In the genomic region with DNA sequence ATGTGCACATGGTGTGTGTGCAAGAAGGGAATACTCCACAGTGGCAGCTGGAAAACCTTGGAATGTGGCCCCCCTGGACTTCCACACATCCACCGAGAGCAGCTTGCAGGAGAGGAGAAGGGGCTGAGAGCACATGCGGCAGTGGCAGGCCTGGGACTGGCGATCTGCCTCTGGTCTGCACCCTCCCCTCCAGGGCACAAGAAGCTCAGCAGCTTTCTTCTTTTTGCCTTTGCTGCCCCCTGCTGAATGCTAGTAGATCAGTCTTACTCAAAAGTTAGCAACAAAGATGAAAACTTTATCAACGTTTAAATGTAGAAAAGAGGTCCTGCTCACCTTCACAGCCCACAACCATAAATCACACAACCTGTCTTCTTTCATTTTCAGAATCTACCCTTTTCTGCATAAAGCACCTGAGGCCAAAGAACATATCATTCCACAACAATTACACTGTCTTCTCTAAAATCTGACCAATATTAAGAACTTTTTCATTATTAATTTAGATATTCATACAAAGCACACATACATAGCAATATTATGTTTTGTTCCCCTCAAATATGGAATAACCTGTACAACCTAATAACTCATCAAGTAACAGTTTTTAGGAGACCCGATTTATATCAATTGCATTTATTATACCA, we compare ENCODE assay signal across 2 cellular contexts.
A peak's percentile ranks its signal among the peaks of the same experiment; 100 is the strongest.
TF ChIP-seq lines count a peak whose summit lies in the region.

No MANE protein-coding gene starts in this region.

TF ChIP-seq in HCT116, 20 proteins besides CTCF, POLR2A, EP300 and RAD21:
- no peak for TF ChIP-seq ZFX (IDR thresholded peaks at IDR 0.05)
- no peak for TF ChIP-seq ZNF274 (IDR thresholded peaks at IDR 0.05; ENCODE audit: low read depth, low read length)
- TF ChIP-seq YY1 (IDR thresholded peaks at IDR 0.05; ENCODE audit: extremely low read depth, insufficient replicate concordance, low read depth, low read length), result no peak
- no peak for TF ChIP-seq SIN3A (IDR thresholded peaks at IDR 0.05; ENCODE audit: low read depth)

TF ChIP-seq in K562, 482 proteins besides CTCF, POLR2A, EP300 and RAD21:
- TF ChIP-seq HNRNPLL (IDR thresholded peaks at IDR 0.05; ENCODE audit: low read depth, low read length, poor library complexity, severe bottlenecking) (no peak), MCM2 (IDR thresholded peaks at IDR 0.05; ENCODE audit: low read depth) (no peak), TAF9B (IDR thresholded peaks at IDR 0.05; ENCODE audit: partially characterized antibody) (no peak), ARNT (IDR thresholded peaks at IDR 0.05) (no peak), ZNF668 (CRISPR knock-in tag; IDR thresholded peaks at IDR 0.05) (no peak), RAD51 (IDR thresholded peaks at IDR 0.05; ENCODE audit: borderline replicate concordance, low read depth) (no peak), CREB1 (IDR thresholded peaks at IDR 0.05) (no peak), CREB1 (CRISPR knock-in tag; IDR thresholded peaks at IDR 0.05) (no peak), LEF1 (IDR thresholded peaks at IDR 0.05) (no peak), HDAC8 (tag; IDR thresholded peaks at IDR 0.05) (no peak), ZNF778 (CRISPR knock-in tag; IDR thresholded peaks at IDR 0.05) (no peak), HDAC1 (IDR thresholded peaks at IDR 0.05) (no peak), RFX5 (IDR thresholded peaks at IDR 0.05; ENCODE audit: low read depth, low read length) (no peak), ZFX (CRISPR knock-in tag; IDR thresholded peaks at IDR 0.05) (no peak), E2F3 (CRISPR knock-in tag; IDR thresholded peaks at IDR 0.05) (no peak), ARID2 (IDR thresholded peaks at IDR 0.05) (no peak), DMBX1 (CRISPR knock-in tag; IDR thresholded peaks at IDR 0.05; ENCODE audit: borderline replicate concordance) (no peak), BHLHE40 (IDR thresholded peaks at IDR 0.05; ENCODE audit: low read length) (0 out of 2 replicates have a peak, but pooled peaks have one; percentile 28), NUFIP1 (IDR thresholded peaks at IDR 0.05; ENCODE audit: partially characterized antibody) (no peak), ZNF766 (CRISPR knock-in tag; conservative IDR thresholded peaks at IDR 0.05) (no peak), ZNF644 (tag; IDR thresholded peaks at IDR 0.05; ENCODE audit: low read depth) (no peak), ZFP36 (IDR thresholded peaks at IDR 0.05; ENCODE audit: low read depth, low read length, partially characterized antibody) (no peak), SRSF3 (IDR thresholded peaks at IDR 0.05; ENCODE audit: insufficient read depth, low read length) (no peak), ETV1 (tag; conservative IDR thresholded peaks at IDR 0.05; ENCODE audit: low read depth) (no peak), ZNF253 (CRISPR knock-in tag; conservative IDR thresholded peaks at IDR 0.05) (no peak), ZNF174 (CRISPR knock-in tag; IDR thresholded peaks at IDR 0.05) (no peak), RBFOX2 (IDR thresholded peaks at IDR 0.05; ENCODE audit: low read depth, low read length) (no peak), SMAD1 (IDR thresholded peaks at IDR 0.05; ENCODE audit: low read depth, low read length, partially characterized antibody) (no peak), RBM14 (IDR thresholded peaks at IDR 0.05; ENCODE audit: borderline replicate concordance, insufficient read depth, low read depth, low read length) (no peak), MEIS2 (IDR thresholded peaks at IDR 0.05; ENCODE audit: partially characterized antibody) (peak; percentile 21), ELF4 (CRISPR knock-in tag; IDR thresholded peaks at IDR 0.05) (no peak), TOE1 (IDR thresholded peaks at IDR 0.05; ENCODE audit: borderline replicate concordance) (no peak), TOE1 (CRISPR knock-in tag; IDR thresholded peaks at IDR 0.05; ENCODE audit: borderline replicate concordance, low read depth) (no peak)
- TF ChIP-seq, protein P1, sequence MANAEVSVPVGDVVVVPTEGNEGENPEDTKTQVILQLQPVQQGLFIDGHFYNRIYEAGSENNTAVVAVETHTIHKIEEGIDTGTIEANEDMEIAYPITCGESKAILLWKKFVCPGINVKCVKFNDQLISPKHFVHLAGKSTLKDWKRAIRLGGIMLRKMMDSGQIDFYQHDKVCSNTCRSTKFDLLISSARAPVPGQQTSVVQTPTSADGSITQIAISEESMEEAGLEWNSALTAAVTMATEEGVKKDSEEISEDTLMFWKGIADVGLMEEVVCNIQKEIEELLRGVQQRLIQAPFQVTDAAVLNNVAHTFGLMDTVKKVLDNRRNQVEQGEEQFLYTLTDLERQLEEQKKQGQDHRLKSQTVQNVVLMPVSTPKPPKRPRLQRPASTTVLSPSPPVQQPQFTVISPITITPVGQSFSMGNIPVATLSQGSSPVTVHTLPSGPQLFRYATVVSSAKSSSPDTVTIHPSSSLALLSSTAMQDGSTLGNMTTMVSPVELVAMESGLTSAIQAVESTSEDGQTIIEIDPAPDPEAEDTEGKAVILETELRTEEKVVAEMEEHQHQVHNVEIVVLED (CRISPR knock-in tag; IDR thresholded peaks at IDR 0.05), result no peak
- TF ChIP-seq, protein P2, sequence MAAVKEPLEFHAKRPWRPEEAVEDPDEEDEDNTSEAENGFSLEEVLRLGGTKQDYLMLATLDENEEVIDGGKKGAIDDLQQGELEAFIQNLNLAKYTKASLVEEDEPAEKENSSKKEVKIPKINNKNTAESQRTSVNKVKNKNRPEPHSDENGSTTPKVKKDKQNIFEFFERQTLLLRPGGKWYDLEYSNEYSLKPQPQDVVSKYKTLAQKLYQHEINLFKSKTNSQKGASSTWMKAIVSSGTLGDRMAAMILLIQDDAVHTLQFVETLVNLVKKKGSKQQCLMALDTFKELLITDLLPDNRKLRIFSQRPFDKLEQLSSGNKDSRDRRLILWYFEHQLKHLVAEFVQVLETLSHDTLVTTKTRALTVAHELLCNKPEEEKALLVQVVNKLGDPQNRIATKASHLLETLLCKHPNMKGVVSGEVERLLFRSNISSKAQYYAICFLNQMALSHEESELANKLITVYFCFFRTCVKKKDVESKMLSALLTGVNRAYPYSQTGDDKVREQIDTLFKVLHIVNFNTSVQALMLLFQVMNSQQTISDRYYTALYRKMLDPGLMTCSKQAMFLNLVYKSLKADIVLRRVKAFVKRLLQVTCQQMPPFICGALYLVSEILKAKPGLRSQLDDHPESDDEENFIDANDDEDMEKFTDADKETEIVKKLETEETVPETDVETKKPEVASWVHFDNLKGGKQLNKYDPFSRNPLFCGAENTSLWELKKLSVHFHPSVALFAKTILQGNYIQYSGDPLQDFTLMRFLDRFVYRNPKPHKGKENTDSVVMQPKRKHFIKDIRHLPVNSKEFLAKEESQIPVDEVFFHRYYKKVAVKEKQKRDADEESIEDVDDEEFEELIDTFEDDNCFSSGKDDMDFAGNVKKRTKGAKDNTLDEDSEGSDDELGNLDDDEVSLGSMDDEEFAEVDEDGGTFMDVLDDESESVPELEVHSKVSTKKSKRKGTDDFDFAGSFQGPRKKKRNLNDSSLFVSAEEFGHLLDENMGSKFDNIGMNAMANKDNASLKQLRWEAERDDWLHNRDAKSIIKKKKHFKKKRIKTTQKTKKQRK (IDR thresholded peaks at IDR 0.05; ENCODE audit: borderline replicate concordance, low read depth, low read length), result no peak
- TF ChIP-seq, protein P3, sequence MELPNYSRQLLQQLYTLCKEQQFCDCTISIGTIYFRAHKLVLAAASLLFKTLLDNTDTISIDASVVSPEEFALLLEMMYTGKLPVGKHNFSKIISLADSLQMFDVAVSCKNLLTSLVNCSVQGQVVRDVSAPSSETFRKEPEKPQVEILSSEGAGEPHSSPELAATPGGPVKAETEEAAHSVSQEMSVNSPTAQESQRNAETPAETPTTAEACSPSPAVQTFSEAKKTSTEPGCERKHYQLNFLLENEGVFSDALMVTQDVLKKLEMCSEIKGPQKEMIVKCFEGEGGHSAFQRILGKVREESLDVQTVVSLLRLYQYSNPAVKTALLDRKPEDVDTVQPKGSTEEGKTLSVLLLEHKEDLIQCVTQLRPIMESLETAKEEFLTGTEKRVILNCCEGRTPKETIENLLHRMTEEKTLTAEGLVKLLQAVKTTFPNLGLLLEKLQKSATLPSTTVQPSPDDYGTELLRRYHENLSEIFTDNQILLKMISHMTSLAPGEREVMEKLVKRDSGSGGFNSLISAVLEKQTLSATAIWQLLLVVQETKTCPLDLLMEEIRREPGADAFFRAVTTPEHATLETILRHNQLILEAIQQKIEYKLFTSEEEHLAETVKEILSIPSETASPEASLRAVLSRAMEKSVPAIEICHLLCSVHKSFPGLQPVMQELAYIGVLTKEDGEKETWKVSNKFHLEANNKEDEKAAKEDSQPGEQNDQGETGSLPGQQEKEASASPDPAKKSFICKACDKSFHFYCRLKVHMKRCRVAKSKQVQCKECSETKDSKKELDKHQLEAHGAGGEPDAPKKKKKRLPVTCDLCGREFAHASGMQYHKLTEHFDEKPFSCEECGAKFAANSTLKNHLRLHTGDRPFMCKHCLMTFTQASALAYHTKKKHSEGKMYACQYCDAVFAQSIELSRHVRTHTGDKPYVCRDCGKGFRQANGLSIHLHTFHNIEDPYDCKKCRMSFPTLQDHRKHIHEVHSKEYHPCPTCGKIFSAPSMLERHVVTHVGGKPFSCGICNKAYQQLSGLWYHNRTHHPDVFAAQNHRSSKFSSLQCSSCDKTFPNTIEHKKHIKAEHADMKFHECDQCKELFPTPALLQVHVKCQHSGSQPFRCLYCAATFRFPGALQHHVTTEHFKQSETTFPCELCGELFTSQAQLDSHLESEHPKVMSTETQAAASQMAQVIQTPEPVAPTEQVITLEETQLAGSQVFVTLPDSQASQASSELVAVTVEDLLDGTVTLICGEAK (IDR thresholded peaks at IDR 0.05), result peak; percentile 84
- TF ChIP-seq, protein P3 (CRISPR knock-in tag; IDR thresholded peaks at IDR 0.05), result peak; percentile 57; the same call in 1 of the 2 replicates
- TF ChIP-seq, protein P4, sequence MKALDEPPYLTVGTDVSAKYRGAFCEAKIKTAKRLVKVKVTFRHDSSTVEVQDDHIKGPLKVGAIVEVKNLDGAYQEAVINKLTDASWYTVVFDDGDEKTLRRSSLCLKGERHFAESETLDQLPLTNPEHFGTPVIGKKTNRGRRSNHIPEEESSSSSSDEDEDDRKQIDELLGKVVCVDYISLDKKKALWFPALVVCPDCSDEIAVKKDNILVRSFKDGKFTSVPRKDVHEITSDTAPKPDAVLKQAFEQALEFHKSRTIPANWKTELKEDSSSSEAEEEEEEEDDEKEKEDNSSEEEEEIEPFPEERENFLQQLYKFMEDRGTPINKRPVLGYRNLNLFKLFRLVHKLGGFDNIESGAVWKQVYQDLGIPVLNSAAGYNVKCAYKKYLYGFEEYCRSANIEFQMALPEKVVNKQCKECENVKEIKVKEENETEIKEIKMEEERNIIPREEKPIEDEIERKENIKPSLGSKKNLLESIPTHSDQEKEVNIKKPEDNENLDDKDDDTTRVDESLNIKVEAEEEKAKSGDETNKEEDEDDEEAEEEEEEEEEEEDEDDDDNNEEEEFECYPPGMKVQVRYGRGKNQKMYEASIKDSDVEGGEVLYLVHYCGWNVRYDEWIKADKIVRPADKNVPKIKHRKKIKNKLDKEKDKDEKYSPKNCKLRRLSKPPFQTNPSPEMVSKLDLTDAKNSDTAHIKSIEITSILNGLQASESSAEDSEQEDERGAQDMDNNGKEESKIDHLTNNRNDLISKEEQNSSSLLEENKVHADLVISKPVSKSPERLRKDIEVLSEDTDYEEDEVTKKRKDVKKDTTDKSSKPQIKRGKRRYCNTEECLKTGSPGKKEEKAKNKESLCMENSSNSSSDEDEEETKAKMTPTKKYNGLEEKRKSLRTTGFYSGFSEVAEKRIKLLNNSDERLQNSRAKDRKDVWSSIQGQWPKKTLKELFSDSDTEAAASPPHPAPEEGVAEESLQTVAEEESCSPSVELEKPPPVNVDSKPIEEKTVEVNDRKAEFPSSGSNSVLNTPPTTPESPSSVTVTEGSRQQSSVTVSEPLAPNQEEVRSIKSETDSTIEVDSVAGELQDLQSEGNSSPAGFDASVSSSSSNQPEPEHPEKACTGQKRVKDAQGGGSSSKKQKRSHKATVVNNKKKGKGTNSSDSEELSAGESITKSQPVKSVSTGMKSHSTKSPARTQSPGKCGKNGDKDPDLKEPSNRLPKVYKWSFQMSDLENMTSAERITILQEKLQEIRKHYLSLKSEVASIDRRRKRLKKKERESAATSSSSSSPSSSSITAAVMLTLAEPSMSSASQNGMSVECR (CRISPR knock-in tag; IDR thresholded peaks at IDR 0.05), result no peak
- TF ChIP-seq, protein P5, sequence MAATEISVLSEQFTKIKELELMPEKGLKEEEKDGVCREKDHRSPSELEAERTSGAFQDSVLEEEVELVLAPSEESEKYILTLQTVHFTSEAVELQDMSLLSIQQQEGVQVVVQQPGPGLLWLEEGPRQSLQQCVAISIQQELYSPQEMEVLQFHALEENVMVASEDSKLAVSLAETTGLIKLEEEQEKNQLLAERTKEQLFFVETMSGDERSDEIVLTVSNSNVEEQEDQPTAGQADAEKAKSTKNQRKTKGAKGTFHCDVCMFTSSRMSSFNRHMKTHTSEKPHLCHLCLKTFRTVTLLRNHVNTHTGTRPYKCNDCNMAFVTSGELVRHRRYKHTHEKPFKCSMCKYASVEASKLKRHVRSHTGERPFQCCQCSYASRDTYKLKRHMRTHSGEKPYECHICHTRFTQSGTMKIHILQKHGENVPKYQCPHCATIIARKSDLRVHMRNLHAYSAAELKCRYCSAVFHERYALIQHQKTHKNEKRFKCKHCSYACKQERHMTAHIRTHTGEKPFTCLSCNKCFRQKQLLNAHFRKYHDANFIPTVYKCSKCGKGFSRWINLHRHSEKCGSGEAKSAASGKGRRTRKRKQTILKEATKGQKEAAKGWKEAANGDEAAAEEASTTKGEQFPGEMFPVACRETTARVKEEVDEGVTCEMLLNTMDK (IDR thresholded peaks at IDR 0.05; ENCODE audit: borderline replicate concordance, insufficient read depth, low read depth, low read length, poor library complexity, severe bottlenecking), result peak; percentile 11
